In the genomic region with DNA sequence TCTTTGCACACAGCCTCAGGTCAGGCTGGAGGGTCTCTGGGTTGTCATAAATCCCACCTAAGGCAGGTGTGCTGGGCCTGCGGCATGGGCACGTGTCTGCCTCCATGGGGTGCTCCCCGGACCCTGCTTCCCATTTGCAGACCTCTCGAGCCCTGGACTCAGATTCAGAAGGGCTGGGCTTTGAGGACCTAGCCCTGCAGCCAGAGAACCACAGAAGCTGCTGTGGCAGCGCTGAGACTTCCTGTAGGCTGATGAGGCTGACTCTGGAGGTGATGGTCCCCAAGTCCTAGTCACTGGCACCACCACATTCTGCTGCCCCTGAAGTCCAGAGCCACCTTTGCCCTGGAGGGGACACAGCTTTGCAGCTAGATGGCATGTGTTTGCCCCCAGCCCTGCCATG, we compare ENCODE assay signal across 18 cellular contexts.
DNase-seq lines count a peak whose midpoint lies in the region; ATAC-seq and TF ChIP-seq lines count a peak whose summit lies in the region.
"Had no signal": no experiment of that assay in that cellular context is flagged by ENCODE, and none has a peak within 500 bp of the region (broad histone marks: within the 10 kb centered on the region; RNA-seq: fewer than 3 reads in every experiment).

No MANE protein-coding gene starts in this region.

- no peaks in the 10 kb centered on the region for H3F3A ChIP-seq in MM.1S (ENCODE audit: insufficient read depth, low read length)

- CTCF ChIA-PET in RWPE1 (lab: Yijun Ruan, JAX), result interaction anchor here (0.7 to 2.7 kb wide), 2 partner anchors 9 to 296 kb away, joined by 3 to 28 read pairs; no protein-coding TSS in a partner anchor

- H3K27me3 ChIP-seq in gastroesophageal sphincter (no peaks in the 10 kb centered on the region), MM.1S (replicated peaks; ENCODE audit: insufficient read depth, low read length) (no peaks in the 10 kb centered on the region)
- H3K27me3 ChIP-seq: body of pancreas had no signal

- H3K4me3 ChIP-seq in gastroesophageal sphincter (no peak overlapping the region), MM.1S (ENCODE audit: low read length) (no peak overlapping the region)
- H3K4me3 ChIP-seq: body of pancreas had no signal

- TF ChIP-seq POLR2A in gastroesophageal sphincter (IDR thresholded peaks at IDR 0.05), result no peak

- peak overlapping the region; percentile 83 for H3K27ac ChIP-seq in RWPE1
- peak overlapping the region in 3 of 4 donors; percentile 55 to 65 (median 60) for H3K27ac ChIP-seq in gastroesophageal sphincter
- H3K27ac ChIP-seq in MM.1S (ENCODE audit: low read length), result no peak overlapping the region
- H3K27ac ChIP-seq: body of pancreas had no signal

- H3K4me2 ChIP-seq in MM.1S (ENCODE audit: low read depth, low read length), result no peak overlapping the region

- H3K9me3 ChIP-seq in gastroesophageal sphincter, result no peaks in the 10 kb centered on the region
- H3K9me3 ChIP-seq in MM.1S (replicated peaks; ENCODE audit: insufficient read depth, low read length), result no peaks in the 10 kb centered on the region
- H3K9me3 ChIP-seq: body of pancreas had no signal

- H3K79me2 ChIP-seq in MM.1S (ENCODE audit: low read length), result no peaks in the 10 kb centered on the region

- H3K27ac Mint-ChIP-seq in stimulated activated naive B cell treated with anti-CD40 and anti-IgM and Interleukin-4, amounts not matched to agents 10 μg/mL and 1 μg/mL and 100 μg/mL, for 72 hours, result peak overlapping the region; percentile 37
- H3K27ac Mint-ChIP-seq: memory B cell; natural killer cell treated with Interleukin-12 subunit alpha and Interleukin-12 subunit beta and Interleukin-15 and Interleukin-18, amount 100 ng/mL, for 72 hours had no signal

- no peak overlapping the region for H3K4me3 Mint-ChIP-seq in stimulated activated naive B cell treated with anti-CD40 and anti-IgM and Interleukin-4, amounts not matched to agents 10 μg/mL and 1 μg/mL and 100 μg/mL, for 72 hours
- H3K4me3 Mint-ChIP-seq: memory B cell; natural killer cell treated with Interleukin-12 subunit alpha and Interleukin-12 subunit beta and Interleukin-15 and Interleukin-18, amount 100 ng/mL, for 72 hours had no signal

- no peak for TF ChIP-seq CTCF in RWPE1 (conservative IDR thresholded peaks at IDR 0.05; ENCODE audit: low read depth)
- TF ChIP-seq CTCF in gastroesophageal sphincter (IDR thresholded peaks at IDR 0.05), result no peak
- no peak for TF ChIP-seq CTCF in MM.1S (IDR thresholded peaks at IDR 0.05; ENCODE audit: low read length)

- peaks cover 5 to 28% (median 15%) of the 10 kb centered on the region in 3 donors for H3K4me1 ChIP-seq in gastroesophageal sphincter
- no peaks in the 10 kb centered on the region for H3K4me1 ChIP-seq in MM.1S (ENCODE audit: low read length)

- peak; percentile 37 for DNase-seq in D341Med (ENCODE audit: low spot score)
- no peak for DNase-seq in RWPE1 (ENCODE audit: low spot score)
- DNase-seq in stimulated activated naive B cell treated with anti-CD40 and anti-IgM and Interleukin-4, amounts not matched to agents 10 μg/mL and 1 μg/mL and 100 μg/mL, for 72 hours, result no peak
- DNase-seq in MM.1S, result no peak
- DNase-seq in cortex of kidney (lab: John Stamatoyannopoulos, UW), result no peak
- no peak for DNase-seq in C1 segment of cervical spinal cord (lab: John Stamatoyannopoulos, UW)
- DNase-seq: activated CD4-positive, alpha-beta T cell treated with anti-CD3 and anti-CD28 coated beads for 4 hours; activated naive CD4-positive, alpha-beta T cell treated with Interleukin-2 at 50 U/mL for 16 hours; COR-L47; erythroblast; GOT3; NCI-H146; NK-92 treated with Interleukin-12 subunit alpha and Interleukin-12 subunit beta, amount 100 ng/mL, for 24 hours; stimulated activated naive CD4-positive, alpha-beta T cell had no signal

- H3K36me3 ChIP-seq in gastroesophageal sphincter (no peaks in the 10 kb centered on the region), MM.1S (replicated peaks; ENCODE audit: insufficient read depth, low read length) (no peaks in the 10 kb centered on the region)

- no peaks in the 10 kb centered on the region for H3K27me3 Mint-ChIP-seq in stimulated activated naive B cell treated with anti-CD40 and anti-IgM and Interleukin-4, amounts not matched to agents 10 μg/mL and 1 μg/mL and 100 μg/mL, for 72 hours
- H3K27me3 Mint-ChIP-seq: memory B cell; natural killer cell treated with Interleukin-12 subunit alpha and Interleukin-12 subunit beta and Interleukin-15 and Interleukin-18, amount 100 ng/mL, for 72 hours had no signal

- H3K36me3 Mint-ChIP-seq in stimulated activated naive B cell treated with anti-CD40 and anti-IgM and Interleukin-4, amounts not matched to agents 10 μg/mL and 1 μg/mL and 100 μg/mL, for 72 hours, result no peaks in the 10 kb centered on the region
- H3K36me3 Mint-ChIP-seq: memory B cell; natural killer cell treated with Interleukin-12 subunit alpha and Interleukin-12 subunit beta and Interleukin-15 and Interleukin-18, amount 100 ng/mL, for 72 hours had no signal

- POLR2A ChIA-PET in RWPE1 (lab: Yijun Ruan, JAX; ENCODE audit: low non-redundant PET), result no interaction called here

- no peak for TF ChIP-seq EP300 in gastroesophageal sphincter (IDR thresholded peaks at IDR 0.05)

- no peak for ATAC-seq in gastroesophageal sphincter
- ATAC-seq in stimulated activated naive B cell treated with anti-CD40 and anti-IgM and Interleukin-4, amounts not matched to agents 10 μg/mL and 1 μg/mL and 100 μg/mL, for 72 hours (replicated peaks), result no peak
- ATAC-seq: natural killer cell treated with Interleukin-12 subunit alpha and Interleukin-12 subunit beta and Interleukin-15 and Interleukin-18, amount 100 ng/mL, for 72 hours had no signal

- no peaks in the 10 kb centered on the region for H4K20me1 ChIP-seq in MM.1S (ENCODE audit: insufficient read depth, low read length)

- H3K4me1 Mint-ChIP-seq in stimulated activated naive B cell treated with anti-CD40 and anti-IgM and Interleukin-4, amounts not matched to agents 10 μg/mL and 1 μg/mL and 100 μg/mL, for 72 hours, result peaks cover 9 to 21% of the 10 kb centered on the region in 2 donors
- H3K4me1 Mint-ChIP-seq: memory B cell had no signal

- H3K9me2 ChIP-seq in MM.1S (replicated peaks; ENCODE audit: insufficient read depth, low read length), result no peaks in the 10 kb centered on the region

- H3K9me3 Mint-ChIP-seq in stimulated activated naive B cell treated with anti-CD40 and anti-IgM and Interleukin-4, amounts not matched to agents 10 μg/mL and 1 μg/mL and 100 μg/mL, for 72 hours, result no peaks in the 10 kb centered on the region
- H3K9me3 Mint-ChIP-seq: memory B cell; natural killer cell treated with Interleukin-12 subunit alpha and Interleukin-12 subunit beta and Interleukin-15 and Interleukin-18, amount 100 ng/mL, for 72 hours had no signal

- H3K9ac ChIP-seq in MM.1S (ENCODE audit: low read length), result no peak overlapping the region

- WGBS in gastroesophageal sphincter (ENCODE audit: low coverage in 1 of 2), 2 donors, result 80% methylated on average over 1 of the region's 5 CpGs; no CpG with 5 or more reads in 1 of the 2 donors

- H2AFZ ChIP-seq in MM.1S (ENCODE audit: low read length), result no peak overlapping the region
